24 cellular contexts compared by ENCODE assay signal in genomic region chr1:61107638-61108037, GRCh38. TPM values are rescaled to one million over a fixed set of nuclear protein-coding genes. Genes with fewer than 3 reads are reported as not detected.
DNase-seq lines count a peak whose midpoint lies in the region; ATAC-seq, FAIRE-seq and TF ChIP-seq lines count a peak whose summit lies in the region.
"Had no signal": no experiment of that assay in that cellular context is flagged by ENCODE, and none has a peak within 500 bp of the region (broad histone marks: within the 10 kb centered on the region; RNA-seq: fewer than 3 reads in every experiment).

No MANE protein-coding gene starts in this region.

- TF ChIP-seq POLR2A in prostate gland (IDR thresholded peaks at IDR 0.05) = no peak

- H3K4me3 ChIP-seq in pancreas = no peak overlapping the region
- no peak overlapping the region for H3K4me3 ChIP-seq in prostate gland
- H3K4me3 ChIP-seq: A549; BLaER1 treated with 17β-estradiol and CSF1 and Interleukin-3, amounts not matched to agents 10 nM and 100 nM; GM12878; GM23248 had no signal

- intact Hi-C loops in pancreas (cut with DNase I) (no loop called here), prostate gland (cut with DNase I) (no loop called here)

- no peaks in the 10 kb centered on the region for H3K36me3 ChIP-seq in pancreas
- no peaks in the 10 kb centered on the region for H3K36me3 ChIP-seq in prostate gland
- H3K36me3 ChIP-seq: BE2C; BLaER1 treated with 17β-estradiol and CSF1 and Interleukin-3, amounts not matched to agents 10 nM and 100 nM had no signal

- ATAC-seq in pancreas (no peak), HG02798 (IDR thresholded peaks at IDR 0.05; ENCODE audit: poor library complexity, unreplicated experiment) (no peak)
- ATAC-seq: A549, GM12878 had no signal

- DNase-seq in DMS53 (lab: John Stamatoyannopoulos, UW) = peak; percentile 17
- DNase-seq in DMS53 treated with DMSO at 0.1 percent for 48 hours (lab: John Stamatoyannopoulos, UW; ENCODE audit: unreplicated experiment) = no peak
- no peak for DNase-seq in frontal cortex (ENCODE audit: low spot score in 2 of 2)
- DNase-seq in pancreas = no peak
- DNase-seq in prostate gland (ENCODE audit: low spot score) = no peak
- DNase-seq: ACHN; AML-193; BE2C; CD4-positive, alpha-beta T cell; CD8-positive, alpha-beta memory T cell; DMS 273 treated with DMSO at 0.1 percent for 48 hours; DND-41; GDM1; GM23248; H7; HCEC 1CT had no signal

- TF ChIP-seq CTCF in pancreas (IDR thresholded peaks at IDR 0.05) (no peak), prostate gland (IDR thresholded peaks at IDR 0.05) (no peak)

- peaks cover 24 to 36% (median 26%) of the 10 kb centered on the region in 3 donors for H3K4me1 ChIP-seq in pancreas
- no peaks in the 10 kb centered on the region for H3K4me1 ChIP-seq in prostate gland (replicated peaks)
- H3K4me1 ChIP-seq: BE2C had no signal

- no peaks in the 10 kb centered on the region for H3K9me3 ChIP-seq in pancreas
- H3K9me3 ChIP-seq in prostate gland = no peaks in the 10 kb centered on the region
- H3K9me3 ChIP-seq: BE2C had no signal

- peak; percentile 63 for FAIRE-seq in frontal cortex (lab: Jason Lieb, UNC)
- FAIRE-seq in pancreas (lab: Jason Lieb, UNC) = peak; percentile 51
- FAIRE-seq: A549, D721Med, GM12878, GM19239, H1 had no signal

- H3K27me3 ChIP-seq in pancreas (no peaks in the 10 kb centered on the region), prostate gland (replicated peaks; ENCODE audit: insufficient read depth) (no peaks in the 10 kb centered on the region)
- H3K27me3 ChIP-seq: BE2C; BLaER1 treated with 17β-estradiol and CSF1 and Interleukin-3, amounts not matched to agents 10 nM and 100 nM had no signal

- 61 to 98% methylated on average over 1 of the region's 1 CpG for WGBS in pancreas, 2 donors
- 100% methylated on average over 1 of the region's 1 CpG for WGBS in prostate gland

- no peak overlapping the region for H3K27ac ChIP-seq in pancreas
- no peak overlapping the region for H3K27ac ChIP-seq in prostate gland
- H3K27ac ChIP-seq: 22Rv1; A549; BLaER1 treated with 17β-estradiol and CSF1 and Interleukin-3, amounts not matched to agents 10 nM and 100 nM; GM23248 had no signal

RNA-seq across cellular contexts. Expression of gene NFIA, which starts 25.3 kb away (rescaled TPM):
- total RNA-seq in frontal cortex = 35.5 TPM
- total RNA-seq in pancreas = 10 to 100 TPM; 29.0 to 48.1 (median 32.8) TPM
- 1 to 10 TPM; 4.9 to 5.6 TPM for polyA plus RNA-seq in pancreas
- 10 to 100 TPM; 61.4 to 86.3 TPM for total RNA-seq in prostate gland
